ENCODE assay signal across 34 cellular contexts in genomic region chr7:22758576-22758975, GRCh38. TPM values are rescaled to one million over a fixed set of nuclear protein-coding genes. Genes with fewer than 3 reads are reported as not detected.
"Had no signal": no experiment of that assay in that cellular context is flagged by ENCODE, and none has a peak within 500 bp of the region (broad histone marks: within the 10 kb centered on the region; RNA-seq: fewer than 3 reads in every experiment).

No MANE protein-coding gene starts in this region.

- H3K4me3 Mint-ChIP-seq: activated B cell treated with CpG ODN at 0.5 μM for 24 hours; activated CD4-positive, alpha-beta memory T cell treated with anti-CD3 and anti-CD28 coated beads for 36 hours; activated CD4-positive, alpha-beta T cell treated with anti-CD3 and anti-CD28 coated beads, Interleukin-2, amount 10 ng/mL, durations not matched to agents 24 days and 14 days; activated CD8-positive, alpha-beta T cell treated with anti-CD3 and anti-CD28 coated beads for 36 hours; activated naive CD4-positive, alpha-beta T cell treated with anti-CD3 and anti-CD28 coated beads, Interleukin-2, amount 10 ng/mL, durations not matched to agents 7 days and 5 days; activated naive CD4-positive, alpha-beta T cell treated with anti-CD3 and anti-CD28 coated beads, Interleukin-2, amount 50 U/mL, for 24 hours; activated naive CD8-positive, alpha-beta T cell; activated naive CD8-positive, alpha-beta T cell treated with anti-CD3 and anti-CD28 coated beads, Interleukin-2, amount 10 ng/mL, durations not matched to agents 7 days and 5 days; activated naive CD8-positive, alpha-beta T cell treated with anti-CD3 and anti-CD28 coated beads, Interleukin-2, amount 50 U/mL, for 24 hours; brain; central memory CD8-positive, alpha-beta T cell; T-helper 1 cell treated with Interleukin-12 subunit alpha and Interleukin-12 subunit beta and Interleukin-4 antibody, amounts not matched to agents 30 μg/mL and 1 μg/mL, for 36 hours; T-helper 2 cell treated with Interferon-gamma antibody and Interleukin-4, amounts not matched to agents 5 μg/mL and 100 μg/mL, for 36 hours had no signal

- H3K36me3 Mint-ChIP-seq: activated CD4-positive, alpha-beta memory T cell treated with anti-CD3 and anti-CD28 coated beads for 36 hours; activated naive CD4-positive, alpha-beta T cell treated with anti-CD3 and anti-CD28 coated beads, Interleukin-2, amount 10 ng/mL, durations not matched to agents 7 days and 5 days; activated naive CD4-positive, alpha-beta T cell treated with anti-CD3 and anti-CD28 coated beads, Interleukin-2, amount 50 U/mL, for 24 hours; brain had no signal

- H3K4me1 ChIP-seq: ascending aorta had no signal

- H3K36me3 ChIP-seq: ascending aorta, cardiac muscle cell had no signal

- H3K4me3 ChIP-seq: ascending aorta, cardiac muscle cell had no signal

- ATAC-seq: activated CD8-positive, alpha-beta T cell treated with anti-CD3 and anti-CD28 coated beads for 36 hours; activated naive CD8-positive, alpha-beta T cell treated with anti-CD3 and anti-CD28 coated beads, Interleukin-2, amount 50 U/mL, for 24 hours had no signal

- H3K9me3 Mint-ChIP-seq: activated naive CD8-positive, alpha-beta T cell treated with anti-CD3 and anti-CD28 coated beads, Interleukin-2, amount 50 U/mL, for 24 hours; central memory CD8-positive, alpha-beta T cell had no signal

- DNase-seq: activated B cell treated with CpG ODN at 0.5 μM for 24 hours; activated CD4-positive, alpha-beta memory T cell treated with anti-CD3 and anti-CD28 coated beads for 36 hours; activated CD4-positive, alpha-beta T cell treated with anti-CD3 and anti-CD28 coated beads for 4 hours; activated CD4-positive, alpha-beta T cell treated with anti-CD3 and anti-CD28 coated beads, Interleukin-2, amount 10 ng/mL, durations not matched to agents 24 days and 14 days; activated CD4-positive, alpha-beta T cell treated with anti-CD3 and anti-CD28 coated beads, Interleukin-2, amount 50 U/mL, for 1 hour; activated CD4-positive, alpha-beta T cell treated with anti-CD3 and anti-CD28 coated beads, Interleukin-2, amount 50 U/mL, for 4 hours; activated CD4-positive, CD25-positive, alpha-beta regulatory T cell treated with anti-CD3 and anti-CD28 coated beads, Interleukin-2, amount 50 U/mL, for 72 hours; activated CD8-positive, alpha-beta memory T cell treated with anti-CD3 and anti-CD28 coated beads, Interleukin-2, amount 50 U/mL, for 4 hours; activated CD8-positive, alpha-beta T cell treated with anti-CD3 and anti-CD28 coated beads for 36 hours; activated effector memory CD4-positive, alpha-beta T cell treated with Interleukin-2 at 50 U/mL for 16 hours; activated gamma-delta T cell; activated naive CD4-positive, alpha-beta T cell treated with anti-CD3 and anti-CD28 coated beads, Interleukin-2, amount 10 ng/mL, durations not matched to agents 7 days and 5 days; activated naive CD4-positive, alpha-beta T cell treated with Interleukin-2 at 50 U/mL for 16 hours; activated naive CD8-positive, alpha-beta T cell treated with anti-CD3 and anti-CD28 coated beads, Interleukin-2, amount 10 ng/mL, durations not matched to agents 7 days and 5 days; activated naive CD8-positive, alpha-beta T cell treated with anti-CD3 and anti-CD28 coated beads, Interleukin-2, amount 50 U/mL, for 24 hours; activated T-cell treated with anti-CD3 and anti-CD28 coated beads for 4 hours; activated T-cell treated with anti-CD3 and anti-CD28 coated beads, Interleukin-2, amount 50 U/mL, for 1 hour; activated T-cell treated with anti-CD3 and anti-CD28 coated beads, Interleukin-2, amount 50 U/mL, for 48 hours; amygdala; anterior cingulate cortex; caudate nucleus; cerebellar nuclear complex; T-helper 2 cell; T-helper 9 cell had no signal

- H3K27me3 ChIP-seq: ascending aorta, cardiac muscle cell had no signal

- H3K4me1 Mint-ChIP-seq: activated B cell treated with CpG ODN at 0.5 μM for 24 hours; activated CD4-positive, alpha-beta T cell treated with anti-CD3 and anti-CD28 coated beads, Interleukin-2, amount 10 ng/mL, durations not matched to agents 24 days and 14 days; activated naive CD4-positive, alpha-beta T cell treated with anti-CD3 and anti-CD28 coated beads, Interleukin-2, amount 10 ng/mL, durations not matched to agents 7 days and 5 days; activated naive CD4-positive, alpha-beta T cell treated with anti-CD3 and anti-CD28 coated beads, Interleukin-2, amount 50 U/mL, for 24 hours; activated naive CD8-positive, alpha-beta T cell treated with anti-CD3 and anti-CD28 coated beads, Interleukin-2, amount 10 ng/mL, durations not matched to agents 7 days and 5 days; activated naive CD8-positive, alpha-beta T cell treated with anti-CD3 and anti-CD28 coated beads, Interleukin-2, amount 50 U/mL, for 24 hours; brain; central memory CD8-positive, alpha-beta T cell had no signal

- H3K27ac ChIP-seq: ascending aorta, cardiac muscle cell, VCaP had no signal

RNA-seq across cellular contexts. Expression of gene IL6, which starts 31.6 kb away (rescaled TPM):
- total RNA-seq: activated CD8-positive, alpha-beta T cell treated with anti-CD3 and anti-CD28 coated beads for 36 hours; activated T-helper 2 cell treated with anti-CD3 and anti-CD28 coated beads, Interferon-gamma antibody, Interleukin-2, Interleukin-4, amounts not matched to agents 10 μg/mL and 5 μg/mL and 100 μg/mL, durations not matched to agents 14 hours and 24 hours and 36 hours; cardiac muscle cell had no signal
- polyA plus RNA-seq: cardiac muscle cell had no signal
